In the genomic region with DNA sequence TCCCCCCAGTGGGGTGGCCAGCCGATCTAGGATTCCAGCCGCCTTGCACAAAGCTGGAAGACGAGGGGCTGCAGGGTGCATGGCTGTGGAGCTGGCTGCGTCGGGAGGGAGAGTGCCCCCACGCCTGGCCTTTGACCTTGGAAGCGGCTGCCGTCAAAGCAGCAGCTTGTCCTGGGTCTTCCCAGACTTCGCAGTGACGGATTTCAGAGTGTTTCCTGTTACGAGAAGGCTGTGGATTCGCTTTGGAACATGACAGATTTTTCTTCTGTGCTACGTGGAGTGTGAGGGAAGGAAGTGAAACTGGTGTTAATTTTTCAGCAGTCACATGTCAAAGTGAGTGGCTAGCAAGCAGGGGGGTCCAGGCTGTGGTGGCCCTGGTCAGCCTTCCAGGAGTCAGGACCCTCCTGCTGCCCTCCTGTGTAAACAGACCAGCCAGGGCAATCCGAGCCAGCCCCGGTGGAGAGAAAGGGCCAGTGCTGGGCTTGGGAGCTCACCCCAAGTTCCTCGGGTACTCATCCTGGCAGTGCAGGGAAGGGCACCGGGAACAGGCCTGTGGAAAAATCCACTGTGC, we compare ENCODE assay signal across 10 cellular contexts.
A peak's percentile ranks its signal among the peaks of the same experiment; 100 is the strongest.
DNase-seq lines count a peak whose midpoint lies in the region; ATAC-seq, FAIRE-seq and TF ChIP-seq lines count a peak whose summit lies in the region.
"Had no signal": no experiment of that assay in that cellular context is flagged by ENCODE, and none has a peak within 500 bp of the region (broad histone marks: within the 10 kb centered on the region; RNA-seq: fewer than 3 reads in every experiment).

No MANE protein-coding gene starts in this region.

- peaks cover 2% of the 10 kb centered on the region for H3K4me1 Mint-ChIP-seq in astrocyte (ENCODE audit: low read depth, unreplicated experiment)

- H2AFZ ChIP-seq in MM.1S (ENCODE audit: low read length) (no peak overlapping the region), astrocyte (ENCODE audit: low read depth, low read length) (peak overlapping the region; percentile 0)

- H3K9me3 Mint-ChIP-seq in astrocyte (ENCODE audit: unreplicated experiment), result no peaks in the 10 kb centered on the region

- no peaks in the 10 kb centered on the region for H4K20me1 ChIP-seq in MM.1S (ENCODE audit: insufficient read depth, low read length)
- no peaks in the 10 kb centered on the region for H4K20me1 ChIP-seq in astrocyte (ENCODE audit: insufficient read depth, low read length)

- H3K27me3 ChIP-seq in MM.1S (replicated peaks; ENCODE audit: insufficient read depth, low read length) (no peaks in the 10 kb centered on the region), astrocyte (ENCODE audit: insufficient read depth, low read length) (no peaks in the 10 kb centered on the region)
- no peaks in the 10 kb centered on the region for H3K27me3 ChIP-seq in effector memory CD4-positive, alpha-beta T cell (replicated peaks; ENCODE audit: control insufficient read depth, insufficient read depth, low read length, poor library complexity, severe bottlenecking)

- TF ChIP-seq CTCF in MM.1S (IDR thresholded peaks at IDR 0.05; ENCODE audit: low read length), result no peak
- TF ChIP-seq CTCF in astrocyte (IDR thresholded peaks at IDR 0.05; ENCODE audit: insufficient read depth, low read depth, low read length), result no peak

- no peaks in the 10 kb centered on the region for H3K9me3 ChIP-seq in MM.1S (replicated peaks; ENCODE audit: insufficient read depth, low read length)
- no peaks in the 10 kb centered on the region for H3K9me3 ChIP-seq in astrocyte (ENCODE audit: insufficient read depth, low read depth, low read length)
- H3K9me3 ChIP-seq in effector memory CD4-positive, alpha-beta T cell (ENCODE audit: control insufficient read depth, low read length), result no peaks in the 10 kb centered on the region

- FAIRE-seq in astrocyte (lab: Jason Lieb, UNC), result no peak
- FAIRE-seq: RCC 7860 had no signal

- H3F3A ChIP-seq in MM.1S (ENCODE audit: insufficient read depth, low read length), result no peaks in the 10 kb centered on the region

- H3K27ac ChIP-seq in MM.1S (ENCODE audit: low read length), result no peak overlapping the region
- H3K27ac ChIP-seq in astrocyte (ENCODE audit: low read depth, low read length), result no peak overlapping the region
- H3K27ac ChIP-seq in substantia nigra (ENCODE audit: low read depth, low read length, poor library complexity, severe bottlenecking), result peak overlapping the region; percentile 10
- H3K27ac ChIP-seq in effector memory CD4-positive, alpha-beta T cell (ENCODE audit: insufficient read depth, low read length, poor library complexity, severe bottlenecking), result no peak overlapping the region

- no peaks in the 10 kb centered on the region for H3K79me2 ChIP-seq in MM.1S (ENCODE audit: low read length)
- no peaks in the 10 kb centered on the region for H3K79me2 ChIP-seq in astrocyte (ENCODE audit: insufficient read depth, low read length)

- DNase-seq in MM.1S, result no peak
- DNase-seq in astrocyte (ENCODE audit: low read depth), result no peak
- peak; percentile 39 to 57 for DNase-seq in lung microvascular endothelial cell (ENCODE audit: low read depth in 2 of 2)
- no peak for DNase-seq in substantia nigra (lab: John Stamatoyannopoulos, UW)
- no peak for DNase-seq in EL
- no peak for DNase-seq in effector memory CD4-positive, alpha-beta T cell
- DNase-seq in activated CD4-positive, alpha-beta T cell treated with anti-CD3 and anti-CD28 coated beads for 1 hour, result no peak
- DNase-seq: cerebellar nuclear complex had no signal

- H3K4me3 Mint-ChIP-seq in astrocyte (ENCODE audit: unreplicated experiment), result no peak overlapping the region

- H3K4me3 ChIP-seq in MM.1S (ENCODE audit: low read length), result no peak overlapping the region
- H3K4me3 ChIP-seq in astrocyte (ENCODE audit: insufficient read depth, low read depth, low read length), result no peak overlapping the region
- H3K4me3 ChIP-seq in effector memory CD4-positive, alpha-beta T cell (ENCODE audit: insufficient read depth, low read depth, low read length, poor library complexity, severe bottlenecking), result no peak overlapping the region

- no peaks in the 10 kb centered on the region for H3K9me2 ChIP-seq in MM.1S (replicated peaks; ENCODE audit: insufficient read depth, low read length)

- peaks cover 2% of the 10 kb centered on the region for H3K36me3 Mint-ChIP-seq in astrocyte (ENCODE audit: low read depth, unreplicated experiment)

- H3K4me1 ChIP-seq in MM.1S (ENCODE audit: low read length) (peaks cover 8% of the 10 kb centered on the region; the same call in 1 of the 2 replicates), astrocyte (ENCODE audit: insufficient read depth, low read length) (no peaks in the 10 kb centered on the region)
- H3K4me1 ChIP-seq in effector memory CD4-positive, alpha-beta T cell (ENCODE audit: control insufficient read depth, insufficient read depth, low read length, poor library complexity, severe bottlenecking), result no peaks in the 10 kb centered on the region

- no peak overlapping the region for H3K9ac ChIP-seq in MM.1S (ENCODE audit: low read length)
- H3K9ac ChIP-seq in astrocyte (ENCODE audit: low read length), result no peak overlapping the region

- peaks cover 12% of the 10 kb centered on the region for H3K27me3 Mint-ChIP-seq in astrocyte (ENCODE audit: low read depth, unreplicated experiment)

- no peak for ATAC-seq in HG02884 (IDR thresholded peaks at IDR 0.05; ENCODE audit: unreplicated experiment)

- H3K4me2 ChIP-seq in MM.1S (ENCODE audit: low read depth, low read length) (peak overlapping the region; percentile 12; the same call in 1 of the 2 replicates), astrocyte (ENCODE audit: low read length) (peak overlapping the region; percentile 28)

- H3K27ac Mint-ChIP-seq in astrocyte (ENCODE audit: unreplicated experiment), result no peak overlapping the region

- H3K36me3 ChIP-seq in MM.1S (replicated peaks; ENCODE audit: insufficient read depth, low read length) (no peaks in the 10 kb centered on the region), astrocyte (ENCODE audit: insufficient read depth, low read length) (no peaks in the 10 kb centered on the region)
- H3K36me3 ChIP-seq in effector memory CD4-positive, alpha-beta T cell (ENCODE audit: control insufficient read depth, insufficient read depth, low read length), result no peaks in the 10 kb centered on the region

Comparison
In these comparisons a context has a peak if more than half of its experiments do, and no peak if none do; other contexts are left out.
1. DNase-seq: peak in lung microvascular endothelial cell (2 of 2); none in MM.1S (single experiment), astrocyte (single experiment), substantia nigra (0 of 49), EL (single experiment), effector memory CD4-positive, alpha-beta T cell (0 of 3) and activated CD4-positive, alpha-beta T cell treated with anti-CD3 and anti-CD28 coated beads for 1 hour (single experiment).